In genomic region chr6:168274046-168274952, GRCh38 we compare ENCODE assay signal across 21 cellular contexts. TPM values are rescaled to one million over a fixed set of nuclear protein-coding genes. Genes with fewer than 3 reads are reported as not detected.
DNase-seq lines count a peak whose midpoint lies in the region; ATAC-seq and TF ChIP-seq lines count a peak whose summit lies in the region.
"Had no signal": no experiment of that assay in that cellular context is flagged by ENCODE, and none has a peak within 500 bp of the region (broad histone marks: within the 10 kb centered on the region; RNA-seq: fewer than 3 reads in every experiment).

No MANE protein-coding gene starts in this region.

- H3K23me2 ChIP-seq in H9 (ENCODE audit: insufficient read length, low read depth, low read length, poor library complexity, severe bottlenecking): no peaks in the 10 kb centered on the region

- H2BK12ac ChIP-seq in H9 (ENCODE audit: insufficient read length, low read depth, low read length): no peak overlapping the region

- H3K36me3 ChIP-seq in endodermal cell (ENCODE audit: control insufficient read depth, insufficient read depth, low read length): no peaks in the 10 kb centered on the region
- H3K36me3 ChIP-seq in lung (ENCODE audit: control insufficient read depth in 2 of 2, insufficient read depth in 2 of 2, low read length in 2 of 2): no peaks in the 10 kb centered on the region
- H3K36me3 ChIP-seq in upper lobe of right lung: no peaks in the 10 kb centered on the region

- H3K79me2 ChIP-seq in H9 (ENCODE audit: insufficient read depth, low read length): no peaks in the 10 kb centered on the region

- no peak overlapping the region; the same call in 1 of the 2 replicates for H3K14ac ChIP-seq in H9 (ENCODE audit: insufficient read depth, low read length)

- no peak overlapping the region for H2AFZ ChIP-seq in H9 (ENCODE audit: low read length)

- H3T11ph ChIP-seq in H9 (ENCODE audit: low read length): no peak overlapping the region

- H3K27me3 Mint-ChIP-seq in H9 (ENCODE audit: low read depth) (peaks cover 21% of the 10 kb centered on the region), endodermal cell (ENCODE audit: insufficient read depth) (peaks cover 16% of the 10 kb centered on the region)

- H3K4me2 ChIP-seq in H9 (ENCODE audit: insufficient read depth, insufficient read length, low read length): no peak overlapping the region

- H2AK5ac ChIP-seq in H9 (ENCODE audit: insufficient read length, low read length): no peak overlapping the region

- WGBS in H9 (ENCODE audit: extremely low coverage, insufficient read length, low lambda C conversion rate): no CpG with 5 or more reads among the region's 22 CpGs
- WGBS in endodermal cell (ENCODE audit: insufficient coverage in 1 of 2, insufficient read length in 1 of 2), 2 experiments: 62 to 72% methylated on average over 10 to 21 of the region's 22 CpGs
- WGBS in lung, 2 donors: 53 to 56% methylated on average over 20 to 22 of the region's 22 CpGs

- H3K4me3 Mint-ChIP-seq in H9 (0 out of 5 replicates have a peak overlapping the region, but pooled peaks of 1 of the 2 experiments have one; percentile 14), endodermal cell (peak overlapping the region; percentile 29)
- H3K4me3 Mint-ChIP-seq: activated B cell treated with CpG ODN at 0.5 μM for 24 hours; activated T-helper 1 cell treated with anti-CD3 and anti-CD28 coated beads, Interleukin-12 subunit alpha, Interleukin-12 subunit beta, Interleukin-2, Interleukin-4 antibody, amounts not matched to agents 30 ng/mL and 10 ng/mL and 1 ng/mL, durations not matched to agents 14 hours and 24 hours and 36 hours; CD14-positive monocyte; dendritic cell treated with granulocyte-macrophage colony-stimulating factor and Interleukin-4, amounts not matched to agents 40 ng/mL and 50 ng/mL, for 4 days; T-helper 1 cell treated with Interleukin-12 subunit alpha and Interleukin-12 subunit beta and Interleukin-4 antibody, amounts not matched to agents 30 μg/mL and 1 μg/mL, for 36 hours had no signal

- no peaks in the 10 kb centered on the region for H4K20me1 ChIP-seq in H9 (ENCODE audit: control insufficient read depth, insufficient read depth, insufficient read length)

- H3K4me3 ChIP-seq in endodermal cell (ENCODE audit: low read length) (no peak overlapping the region), lung (no peak overlapping the region), upper lobe of right lung (no peak overlapping the region)

- H3K4me1 Mint-ChIP-seq in H9: peaks cover 37 to 50% of the 10 kb centered on the region in 2 experiments
- H3K4me1 Mint-ChIP-seq in endodermal cell: peaks cover 42% of the 10 kb centered on the region
- H3K4me1 Mint-ChIP-seq: activated B cell treated with CpG ODN at 0.5 μM for 24 hours, CD14-positive monocyte had no signal

- no peak overlapping the region for H3K4ac ChIP-seq in H9 (ENCODE audit: low read depth, low read length)

- H2BK15ac ChIP-seq in H9 (ENCODE audit: low read depth, low read length): no peak overlapping the region

- H3K27me3 ChIP-seq in H9 (ENCODE audit: insufficient read depth, low read length) (no peaks in the 10 kb centered on the region), endodermal cell (ENCODE audit: control insufficient read depth, insufficient read depth, low read length, poor library complexity, severe bottlenecking) (no peaks in the 10 kb centered on the region), lung (ENCODE audit: control insufficient read depth, insufficient read depth) (no peaks in the 10 kb centered on the region), upper lobe of right lung (no peaks in the 10 kb centered on the region)

- H2BK120ac ChIP-seq in H9 (ENCODE audit: low read depth, low read length, poor library complexity, severe bottlenecking): no peak overlapping the region

- H3K9me3 ChIP-seq in H9 (ENCODE audit: control insufficient read depth, low read depth, low read length): no peaks in the 10 kb centered on the region
- H3K9me3 ChIP-seq in endodermal cell (ENCODE audit: control insufficient read depth, low read length): no peaks in the 10 kb centered on the region
- H3K9me3 ChIP-seq in lung (ENCODE audit: control insufficient read depth in 2 of 2, insufficient read depth in 1 of 2, low read length in 1 of 2): no peaks in the 10 kb centered on the region
- no peaks in the 10 kb centered on the region for H3K9me3 ChIP-seq in upper lobe of right lung

- H3K4me1 ChIP-seq in H9 (ENCODE audit: insufficient read depth, low read length) (no peaks in the 10 kb centered on the region; the same call in 1 of the 2 replicates), endodermal cell (ENCODE audit: control insufficient read depth, insufficient read depth, low read length) (peaks cover 27% of the 10 kb centered on the region), lung (ENCODE audit: control insufficient read depth in 2 of 2, insufficient read depth in 2 of 2, low read length in 2 of 2) (peaks cover 0 to 5% of the 10 kb centered on the region in 2 donors), upper lobe of right lung (peaks cover 12% of the 10 kb centered on the region)

- H2BK5ac ChIP-seq in H9 (ENCODE audit: insufficient read length, low read length): no peak overlapping the region

- H3K9me3 Mint-ChIP-seq in H9 (no peaks in the 10 kb centered on the region), endodermal cell (no peaks in the 10 kb centered on the region)
- H3K9me3 Mint-ChIP-seq: activated B cell treated with CpG ODN at 0.5 μM for 24 hours; activated T-helper 1 cell treated with anti-CD3 and anti-CD28 coated beads, Interleukin-12 subunit alpha, Interleukin-12 subunit beta, Interleukin-2, Interleukin-4 antibody, amounts not matched to agents 30 ng/mL and 10 ng/mL and 1 ng/mL, durations not matched to agents 14 hours and 24 hours and 36 hours; dendritic cell treated with granulocyte-macrophage colony-stimulating factor and Interleukin-4, amounts not matched to agents 40 ng/mL and 50 ng/mL, for 4 days; T-helper 1 cell treated with Interleukin-12 subunit alpha and Interleukin-12 subunit beta and Interleukin-4 antibody, amounts not matched to agents 30 μg/mL and 1 μg/mL, for 36 hours had no signal

- intact Hi-C loops in upper lobe of right lung (cut with DNase I): no loop called here

- no peak overlapping the region for H3K18ac ChIP-seq in H9 (ENCODE audit: insufficient read length, low read depth, low read length)

- no peak overlapping the region for H3K56ac ChIP-seq in H9 (ENCODE audit: insufficient read length, low read depth, low read length)

- no peak overlapping the region for H3K23ac ChIP-seq in H9 (ENCODE audit: insufficient read length, low read depth, low read length)

- peak; percentile 29 for ATAC-seq in lung (ENCODE audit: insufficient read depth, low FRiP score)
- ATAC-seq in upper lobe of right lung: peak; percentile 70

- H3K27ac ChIP-seq in H9 (ENCODE audit: insufficient read length, low read depth, low read length): no peak overlapping the region
- no peak overlapping the region for H3K27ac ChIP-seq in endodermal cell (ENCODE audit: low read depth, low read length)
- H3K27ac ChIP-seq in lung (ENCODE audit: low read depth in 1 of 2, low read length in 1 of 2): no peak overlapping the region
- no peak overlapping the region for H3K27ac ChIP-seq in upper lobe of right lung

- peak; percentile 48 for DNase-seq in H9
- DNase-seq in endodermal cell: no peak
- peak; percentile 44 for DNase-seq in lung (ENCODE audit: low spot score)
- DNase-seq in upper lobe of right lung: peak; percentile 77
- no peak for DNase-seq in stimulated activated CD4-positive, alpha-beta T cell treated with anti-CD3 and anti-CD28 coated beads, Interleukin-4, amount 100 ng/mL, for 4 hours
- DNase-seq in NCI-H2029 (lab: John Stamatoyannopoulos, UW): no peak
- DNase-seq in stimulated activated CD4-positive, alpha-beta T cell treated with anti-CD3 and anti-CD28 coated beads, Interleukin-2, amount 100 ng/mL, for 24 hours: no peak
- DNase-seq: activated B cell treated with CpG ODN at 0.5 μM for 24 hours; activated CD8-positive, alpha-beta memory T cell treated with anti-CD3 and anti-CD28 coated beads for 24 hours; DND-41; NCI-H1694 treated with DMSO at 0.1 percent for 48 hours; NCI-H446; Right ventricle myocardium superior; stimulated activated CD4-positive, alpha-beta T cell treated with anti-CD3 and anti-CD28 coated beads, Interleukin-2, amount 100 ng/mL, for 48 hours; substantia nigra had no signal

- no peak overlapping the region for H3K9ac ChIP-seq in H9 (ENCODE audit: extremely low read depth, insufficient read length, low read length)
- peak overlapping the region; percentile 24 for H3K9ac ChIP-seq in endodermal cell (ENCODE audit: extremely low read depth, low read length, poor library complexity, severe bottlenecking)

- H4K5ac ChIP-seq in H9 (ENCODE audit: insufficient read length, low read depth, low read length): no peak overlapping the region

- H2BK20ac ChIP-seq in H9 (ENCODE audit: low read depth, low read length, poor library complexity, severe bottlenecking): no peak overlapping the region

- no peaks in the 10 kb centered on the region for H3K79me1 ChIP-seq in H9 (ENCODE audit: insufficient read depth, low read depth, low read length, poor library complexity, severe bottlenecking)

- H4K8ac ChIP-seq in H9 (replicated peaks; ENCODE audit: insufficient read length, low read depth, low read length): no peak overlapping the region

- H3K36me3 Mint-ChIP-seq in H9 (ENCODE audit: insufficient read depth in 1 of 3, low read depth in 3 of 3): no peaks in the 10 kb centered on the region; a peak in 1 of 7 replicates
- no peaks in the 10 kb centered on the region for H3K36me3 Mint-ChIP-seq in endodermal cell (ENCODE audit: low read depth)
- H3K36me3 Mint-ChIP-seq: CD14-positive monocyte had no signal

- no peak overlapping the region for H3K27ac Mint-ChIP-seq in H9
- H3K27ac Mint-ChIP-seq in endodermal cell: peak overlapping the region; percentile 91
- H3K27ac Mint-ChIP-seq: activated B cell treated with CpG ODN at 0.5 μM for 24 hours; activated T-helper 1 cell treated with anti-CD3 and anti-CD28 coated beads, Interleukin-12 subunit alpha, Interleukin-12 subunit beta, Interleukin-2, Interleukin-4 antibody, amounts not matched to agents 30 ng/mL and 10 ng/mL and 1 ng/mL, durations not matched to agents 14 hours and 24 hours and 36 hours; dendritic cell treated with granulocyte-macrophage colony-stimulating factor and Interleukin-4, amounts not matched to agents 40 ng/mL and 50 ng/mL, for 4 days; T-helper 1 cell treated with Interleukin-12 subunit alpha and Interleukin-12 subunit beta and Interleukin-4 antibody, amounts not matched to agents 30 μg/mL and 1 μg/mL, for 36 hours had no signal

- TF ChIP-seq CTCF in H9 (conservative IDR thresholded peaks at IDR 0.05) (no peak), endodermal cell (conservative IDR thresholded peaks at IDR 0.05) (no peak), lung (IDR thresholded peaks at IDR 0.05; ENCODE audit: control extremely low read depth, extremely low read depth) (no peak), upper lobe of right lung (IDR thresholded peaks at IDR 0.05) (no peak)

- no peak overlapping the region for H4K91ac ChIP-seq in H9 (ENCODE audit: insufficient read length, low read depth, low read length)

RNA-seq across cellular contexts. Expression of gene DACT2, which starts 45.3 kb away (rescaled TPM):
- 1.6 and 1.8 TPM in 2 replicates for total RNA-seq in H9 (2021)
- total RNA-seq in endodermal cell: 10 to 100 TPM; 16.6 to 39.9 TPM
- polyA plus RNA-seq in endodermal cell (2013, experiment 1 of 2): 10.8 TPM
- polyA plus RNA-seq in endodermal cell (2013, experiment 2 of 2): 13.1 TPM
- total RNA-seq in lung: 1 to 10 TPM; 2.4 to 2.6 TPM
- 1 to 10 TPM in 1 of 2 donors, under 1 TPM in 1; 0.30 to 1.0 TPM for polyA plus RNA-seq in lung
- 2.5 TPM for total RNA-seq in upper lobe of right lung
- total RNA-seq: activated B cell treated with CpG ODN at 0.5 μM for 24 hours, glomerular endothelial cell, mononuclear cell had no signal
- polyA plus RNA-seq: CD14-positive monocyte had no signal

Comparison
In these comparisons a context has a peak if more than half of its experiments do, and no peak if none do; other contexts are left out.
1. DNase-seq: peak in H9 (single experiment), lung (single experiment) and upper lobe of right lung (single experiment); none in endodermal cell (single experiment), stimulated activated CD4-positive, alpha-beta T cell treated with anti-CD3 and anti-CD28 coated beads, Interleukin-4, amount 100 ng/mL, for 4 hours (0 of 2), NCI-H2029 (single experiment) and stimulated activated CD4-positive, alpha-beta T cell treated with anti-CD3 and anti-CD28 coated beads, Interleukin-2, amount 100 ng/mL, for 24 hours (0 of 2).